Comparison of ENCODE assay signal across 1 cellular context in the genomic region with DNA sequence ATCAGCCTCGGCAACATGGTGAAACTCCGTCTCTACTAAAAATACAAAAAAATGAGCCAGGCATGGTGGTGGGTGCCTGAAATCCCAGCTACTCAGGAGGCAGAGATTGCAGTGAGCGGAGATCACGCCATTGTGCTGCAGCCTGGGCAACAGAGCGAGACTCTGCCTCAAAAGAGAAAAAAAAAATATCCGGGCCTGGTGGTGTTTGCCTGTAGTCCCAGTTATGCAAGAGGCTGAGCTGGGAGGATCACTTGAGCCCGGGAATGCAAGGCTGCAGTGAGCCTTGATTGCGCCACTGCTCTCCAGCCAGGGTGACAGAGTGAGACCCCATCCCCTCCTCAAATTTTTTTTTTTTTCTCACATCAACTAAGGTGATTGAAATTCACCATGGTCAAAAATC.
TF ChIP-seq lines count a peak whose summit lies in the region.

No MANE protein-coding gene starts in this region.

TF ChIP-seq in HepG2, 621 proteins besides CTCF, POLR2A, EP300 and RAD21 (continued from another document and continues in another):
- 0 out of 2 replicates have a peak, but pooled peaks have one; percentile 36 for TF ChIP-seq CBX5 (CRISPR knock-in tag; IDR thresholded peaks at IDR 0.05; ENCODE audit: borderline replicate concordance)
- peak; percentile 22; the same call in 1 of the 2 replicates for TF ChIP-seq RXRA (CRISPR knock-in tag; IDR thresholded peaks at IDR 0.05)
- no peak for TF ChIP-seq KMT2B (CRISPR knock-in tag; IDR thresholded peaks at IDR 0.05)
- TF ChIP-seq ISL2 (CRISPR knock-in tag; IDR thresholded peaks at IDR 0.05), result peak; percentile 67; the same call in 1 of the 2 replicates
- TF ChIP-seq GATAD1 (CRISPR knock-in tag; IDR thresholded peaks at IDR 0.05), result 0 out of 2 replicates have a peak, but pooled peaks have one; percentile 19
- no peak for TF ChIP-seq ZNF101 (CRISPR knock-in tag; IDR thresholded peaks at IDR 0.05; ENCODE audit: borderline replicate concordance, low read depth)
- TF ChIP-seq SRF (IDR thresholded peaks at IDR 0.05; ENCODE audit: low read depth, low read length), result no peak
- TF ChIP-seq ZNF263 (CRISPR knock-in tag; IDR thresholded peaks at IDR 0.05), result 0 out of 2 replicates have a peak, but pooled peaks have one; percentile 36
- TF ChIP-seq, protein P1, sequence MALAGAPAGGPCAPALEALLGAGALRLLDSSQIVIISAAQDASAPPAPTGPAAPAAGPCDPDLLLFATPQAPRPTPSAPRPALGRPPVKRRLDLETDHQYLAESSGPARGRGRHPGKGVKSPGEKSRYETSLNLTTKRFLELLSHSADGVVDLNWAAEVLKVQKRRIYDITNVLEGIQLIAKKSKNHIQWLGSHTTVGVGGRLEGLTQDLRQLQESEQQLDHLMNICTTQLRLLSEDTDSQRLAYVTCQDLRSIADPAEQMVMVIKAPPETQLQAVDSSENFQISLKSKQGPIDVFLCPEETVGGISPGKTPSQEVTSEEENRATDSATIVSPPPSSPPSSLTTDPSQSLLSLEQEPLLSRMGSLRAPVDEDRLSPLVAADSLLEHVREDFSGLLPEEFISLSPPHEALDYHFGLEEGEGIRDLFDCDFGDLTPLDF (CRISPR knock-in tag; IDR thresholded peaks at IDR 0.05), result no peak
- TF ChIP-seq, protein P2, sequence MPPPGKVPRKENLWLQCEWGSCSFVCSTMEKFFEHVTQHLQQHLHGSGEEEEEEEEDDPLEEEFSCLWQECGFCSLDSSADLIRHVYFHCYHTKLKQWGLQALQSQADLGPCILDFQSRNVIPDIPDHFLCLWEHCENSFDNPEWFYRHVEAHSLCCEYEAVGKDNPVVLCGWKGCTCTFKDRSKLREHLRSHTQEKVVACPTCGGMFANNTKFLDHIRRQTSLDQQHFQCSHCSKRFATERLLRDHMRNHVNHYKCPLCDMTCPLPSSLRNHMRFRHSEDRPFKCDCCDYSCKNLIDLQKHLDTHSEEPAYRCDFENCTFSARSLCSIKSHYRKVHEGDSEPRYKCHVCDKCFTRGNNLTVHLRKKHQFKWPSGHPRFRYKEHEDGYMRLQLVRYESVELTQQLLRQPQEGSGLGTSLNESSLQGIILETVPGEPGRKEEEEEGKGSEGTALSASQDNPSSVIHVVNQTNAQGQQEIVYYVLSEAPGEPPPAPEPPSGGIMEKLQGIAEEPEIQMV (CRISPR knock-in tag; IDR thresholded peaks at IDR 0.05; ENCODE audit: low read depth), result no peak
- TF ChIP-seq ZNF121 (CRISPR knock-in tag; IDR thresholded peaks at IDR 0.05), result peak; percentile 100
- no peak for TF ChIP-seq ZFP36L2 (CRISPR knock-in tag; IDR thresholded peaks at IDR 0.05)
- no peak for TF ChIP-seq ZNF367 (CRISPR knock-in tag; IDR thresholded peaks at IDR 0.05; ENCODE audit: borderline replicate concordance)
- TF ChIP-seq ZBTB7B (CRISPR knock-in tag; IDR thresholded peaks at IDR 0.05), result 0 out of 2 replicates have a peak, but pooled peaks have one; percentile 34
- no peak for TF ChIP-seq EED (CRISPR knock-in tag; IDR thresholded peaks at IDR 0.05)
- TF ChIP-seq MEF2D (CRISPR knock-in tag; IDR thresholded peaks at IDR 0.05), result peak; percentile 62; the same call in 1 of the 2 replicates
- TF ChIP-seq ZMYM3 (CRISPR knock-in tag; IDR thresholded peaks at IDR 0.05), result peak; percentile 94
- TF ChIP-seq PHF21A (CRISPR knock-in tag; IDR thresholded peaks at IDR 0.05), result peak; percentile 46; the same call in 1 of the 2 replicates
- TF ChIP-seq NCOA2 (CRISPR knock-in tag; IDR thresholded peaks at IDR 0.05), result peak; percentile 40; the same call in 1 of the 2 replicates
- TF ChIP-seq, protein P3, sequence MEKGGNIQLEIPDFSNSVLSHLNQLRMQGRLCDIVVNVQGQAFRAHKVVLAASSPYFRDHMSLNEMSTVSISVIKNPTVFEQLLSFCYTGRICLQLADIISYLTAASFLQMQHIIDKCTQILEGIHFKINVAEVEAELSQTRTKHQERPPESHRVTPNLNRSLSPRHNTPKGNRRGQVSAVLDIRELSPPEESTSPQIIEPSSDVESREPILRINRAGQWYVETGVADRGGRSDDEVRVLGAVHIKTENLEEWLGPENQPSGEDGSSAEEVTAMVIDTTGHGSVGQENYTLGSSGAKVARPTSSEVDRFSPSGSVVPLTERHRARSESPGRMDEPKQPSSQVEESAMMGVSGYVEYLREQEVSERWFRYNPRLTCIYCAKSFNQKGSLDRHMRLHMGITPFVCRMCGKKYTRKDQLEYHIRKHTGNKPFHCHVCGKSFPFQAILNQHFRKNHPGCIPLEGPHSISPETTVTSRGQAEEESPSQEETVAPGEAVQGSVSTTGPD (CRISPR knock-in tag; IDR thresholded peaks at IDR 0.05), result no peak
- peak; percentile 90 for TF ChIP-seq ZBTB38 (CRISPR knock-in tag; IDR thresholded peaks at IDR 0.05)
- peak; percentile 93 for TF ChIP-seq CEBPB (IDR thresholded peaks at IDR 0.05; ENCODE audit: borderline replicate concordance, low read depth, low read length)
- TF ChIP-seq, protein P4, sequence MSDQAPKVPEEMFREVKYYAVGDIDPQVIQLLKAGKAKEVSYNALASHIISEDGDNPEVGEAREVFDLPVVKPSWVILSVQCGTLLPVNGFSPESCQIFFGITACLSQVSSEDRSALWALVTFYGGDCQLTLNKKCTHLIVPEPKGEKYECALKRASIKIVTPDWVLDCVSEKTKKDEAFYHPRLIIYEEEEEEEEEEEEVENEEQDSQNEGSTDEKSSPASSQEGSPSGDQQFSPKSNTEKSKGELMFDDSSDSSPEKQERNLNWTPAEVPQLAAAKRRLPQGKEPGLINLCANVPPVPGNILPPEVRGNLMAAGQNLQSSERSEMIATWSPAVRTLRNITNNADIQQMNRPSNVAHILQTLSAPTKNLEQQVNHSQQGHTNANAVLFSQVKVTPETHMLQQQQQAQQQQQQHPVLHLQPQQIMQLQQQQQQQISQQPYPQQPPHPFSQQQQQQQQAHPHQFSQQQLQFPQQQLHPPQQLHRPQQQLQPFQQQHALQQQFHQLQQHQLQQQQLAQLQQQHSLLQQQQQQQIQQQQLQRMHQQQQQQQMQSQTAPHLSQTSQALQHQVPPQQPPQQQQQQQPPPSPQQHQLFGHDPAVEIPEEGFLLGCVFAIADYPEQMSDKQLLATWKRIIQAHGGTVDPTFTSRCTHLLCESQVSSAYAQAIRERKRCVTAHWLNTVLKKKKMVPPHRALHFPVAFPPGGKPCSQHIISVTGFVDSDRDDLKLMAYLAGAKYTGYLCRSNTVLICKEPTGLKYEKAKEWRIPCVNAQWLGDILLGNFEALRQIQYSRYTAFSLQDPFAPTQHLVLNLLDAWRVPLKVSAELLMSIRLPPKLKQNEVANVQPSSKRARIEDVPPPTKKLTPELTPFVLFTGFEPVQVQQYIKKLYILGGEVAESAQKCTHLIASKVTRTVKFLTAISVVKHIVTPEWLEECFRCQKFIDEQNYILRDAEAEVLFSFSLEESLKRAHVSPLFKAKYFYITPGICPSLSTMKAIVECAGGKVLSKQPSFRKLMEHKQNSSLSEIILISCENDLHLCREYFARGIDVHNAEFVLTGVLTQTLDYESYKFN (CRISPR knock-in tag; conservative IDR thresholded peaks at IDR 0.05), result peak; percentile 61
- peak; percentile 27; the same call in 1 of the 2 replicates for TF ChIP-seq THAP11 (CRISPR knock-in tag; IDR thresholded peaks at IDR 0.05)
- no peak for TF ChIP-seq MIER2 (CRISPR knock-in tag; IDR thresholded peaks at IDR 0.05)
- TF ChIP-seq ZNF788 (CRISPR knock-in tag; IDR thresholded peaks at IDR 0.05; ENCODE audit: borderline replicate concordance), result peak; percentile 53; the same call in 1 of the 2 replicates
- peak; percentile 43; the same call in 1 of the 2 replicates for TF ChIP-seq RARA (CRISPR knock-in tag; IDR thresholded peaks at IDR 0.05)
- TF ChIP-seq TAF15 (IDR thresholded peaks at IDR 0.05; ENCODE audit: low read depth, low read length, poor library complexity, severe bottlenecking), result no peak
- no peak for TF ChIP-seq ZBTB3 (CRISPR knock-in tag; IDR thresholded peaks at IDR 0.05; ENCODE audit: borderline replicate concordance, low read depth)
- TF ChIP-seq ZNF879 (CRISPR knock-in tag; IDR thresholded peaks at IDR 0.05), result no peak
- TF ChIP-seq, protein P5, sequence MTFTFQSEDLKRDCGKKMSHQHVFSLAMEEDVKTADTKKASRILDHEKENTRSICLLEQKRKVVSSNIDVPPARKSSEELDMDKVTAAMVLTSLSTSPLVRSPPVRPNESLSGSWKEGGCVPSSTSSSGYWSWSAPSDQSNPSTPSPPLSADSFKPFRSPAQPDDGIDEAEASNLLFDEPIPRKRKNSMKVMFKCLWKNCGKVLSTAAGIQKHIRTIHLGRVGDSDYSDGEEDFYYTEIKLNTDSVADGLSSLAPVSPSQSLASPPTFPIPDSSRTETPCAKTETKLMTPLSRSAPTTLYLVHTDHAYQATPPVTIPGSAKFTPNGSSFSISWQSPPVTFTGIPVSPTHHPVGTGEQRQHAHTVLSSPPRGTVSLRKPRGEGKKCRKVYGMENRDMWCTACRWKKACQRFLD (CRISPR knock-in tag; IDR thresholded peaks at IDR 0.05; ENCODE audit: borderline replicate concordance), result no peak
- TF ChIP-seq, protein P6, sequence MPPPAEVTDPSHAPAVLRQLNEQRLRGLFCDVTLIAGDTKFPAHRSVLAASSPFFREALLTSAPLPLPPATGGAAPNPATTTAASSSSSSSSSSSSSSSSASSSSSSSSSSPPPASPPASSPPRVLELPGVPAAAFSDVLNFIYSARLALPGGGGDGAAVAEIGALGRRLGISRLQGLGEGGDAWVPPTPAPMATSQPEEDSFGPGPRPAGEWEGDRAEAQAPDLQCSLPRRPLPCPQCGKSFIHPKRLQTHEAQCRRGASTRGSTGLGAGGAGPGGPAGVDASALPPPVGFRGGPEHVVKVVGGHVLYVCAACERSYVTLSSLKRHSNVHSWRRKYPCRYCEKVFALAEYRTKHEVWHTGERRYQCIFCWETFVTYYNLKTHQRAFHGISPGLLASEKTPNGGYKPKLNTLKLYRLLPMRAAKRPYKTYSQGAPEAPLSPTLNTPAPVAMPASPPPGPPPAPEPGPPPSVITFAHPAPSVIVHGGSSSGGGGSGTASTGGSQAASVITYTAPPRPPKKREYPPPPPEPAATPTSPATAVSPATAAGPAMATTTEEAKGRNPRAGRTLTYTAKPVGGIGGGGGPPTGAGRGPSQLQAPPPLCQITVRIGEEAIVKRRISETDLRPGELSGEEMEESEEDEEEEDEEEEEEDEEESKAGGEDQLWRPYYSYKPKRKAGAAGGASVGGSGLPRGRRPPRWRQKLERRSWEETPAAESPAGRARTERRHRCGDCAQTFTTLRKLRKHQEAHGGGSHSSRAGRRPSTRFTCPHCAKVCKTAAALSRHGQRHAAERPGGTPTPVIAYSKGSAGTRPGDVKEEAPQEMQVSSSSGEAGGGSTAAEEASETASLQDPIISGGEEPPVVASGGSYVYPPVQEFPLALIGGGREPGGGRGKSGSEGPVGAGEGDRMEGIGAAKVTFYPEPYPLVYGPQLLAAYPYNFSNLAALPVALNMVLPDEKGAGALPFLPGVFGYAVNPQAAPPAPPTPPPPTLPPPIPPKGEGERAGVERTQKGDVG (CRISPR knock-in tag; IDR thresholded peaks at IDR 0.05; ENCODE audit: borderline replicate concordance), result peak; percentile 99
- no peak for TF ChIP-seq ZNF792 (CRISPR knock-in tag; IDR thresholded peaks at IDR 0.05)
- TF ChIP-seq, protein P7, sequence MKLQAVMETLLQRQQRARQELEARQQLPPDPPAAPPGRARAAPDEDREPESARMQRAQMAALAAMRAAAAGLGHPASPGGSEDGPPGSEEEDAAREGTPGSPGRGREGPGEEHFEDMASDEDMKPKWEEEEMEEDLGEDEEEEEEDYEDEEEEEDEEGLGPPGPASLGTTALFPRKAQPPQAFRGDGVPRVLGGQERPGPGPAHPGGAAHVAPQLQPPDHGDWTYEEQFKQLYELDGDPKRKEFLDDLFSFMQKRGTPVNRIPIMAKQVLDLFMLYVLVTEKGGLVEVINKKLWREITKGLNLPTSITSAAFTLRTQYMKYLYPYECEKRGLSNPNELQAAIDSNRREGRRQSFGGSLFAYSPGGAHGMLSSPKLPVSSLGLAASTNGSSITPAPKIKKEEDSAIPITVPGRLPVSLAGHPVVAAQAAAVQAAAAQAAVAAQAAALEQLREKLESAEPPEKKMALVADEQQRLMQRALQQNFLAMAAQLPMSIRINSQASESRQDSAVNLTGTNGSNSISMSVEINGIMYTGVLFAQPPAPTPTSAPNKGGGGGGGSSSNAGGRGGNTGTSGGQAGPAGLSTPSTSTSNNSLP (IDR thresholded peaks at IDR 0.05; ENCODE audit: low read depth, low read length), result no peak
- no peak for TF ChIP-seq LCORL (IDR thresholded peaks at IDR 0.05)
- TF ChIP-seq LCORL (CRISPR knock-in tag; IDR thresholded peaks at IDR 0.05), result peak; percentile 21; the same call in 1 of the 2 replicates
- no peak for TF ChIP-seq SOX13 (IDR thresholded peaks at IDR 0.05)
- TF ChIP-seq SOX13 (CRISPR knock-in tag; conservative IDR thresholded peaks at IDR 0.05 in 1 of 2, IDR thresholded peaks at IDR 0.05 in 1 of 2), result peak in 1 of 2 experiments; percentile 64; a peak in 2 of 4 replicates
- TF ChIP-seq TCF7 (IDR thresholded peaks at IDR 0.05; ENCODE audit: low read depth), result peak; percentile 61; the same call in 1 of the 2 replicates
- no peak for TF ChIP-seq ZBTB21 (CRISPR knock-in tag; IDR thresholded peaks at IDR 0.05)
- TF ChIP-seq HNF4A (CRISPR knock-in tag; IDR thresholded peaks at IDR 0.05), result peak; percentile 49
- no peak for TF ChIP-seq PHF5A (CRISPR knock-in tag; IDR thresholded peaks at IDR 0.05; ENCODE audit: low read depth, unreplicated experiment)
- TF ChIP-seq, protein P8, sequence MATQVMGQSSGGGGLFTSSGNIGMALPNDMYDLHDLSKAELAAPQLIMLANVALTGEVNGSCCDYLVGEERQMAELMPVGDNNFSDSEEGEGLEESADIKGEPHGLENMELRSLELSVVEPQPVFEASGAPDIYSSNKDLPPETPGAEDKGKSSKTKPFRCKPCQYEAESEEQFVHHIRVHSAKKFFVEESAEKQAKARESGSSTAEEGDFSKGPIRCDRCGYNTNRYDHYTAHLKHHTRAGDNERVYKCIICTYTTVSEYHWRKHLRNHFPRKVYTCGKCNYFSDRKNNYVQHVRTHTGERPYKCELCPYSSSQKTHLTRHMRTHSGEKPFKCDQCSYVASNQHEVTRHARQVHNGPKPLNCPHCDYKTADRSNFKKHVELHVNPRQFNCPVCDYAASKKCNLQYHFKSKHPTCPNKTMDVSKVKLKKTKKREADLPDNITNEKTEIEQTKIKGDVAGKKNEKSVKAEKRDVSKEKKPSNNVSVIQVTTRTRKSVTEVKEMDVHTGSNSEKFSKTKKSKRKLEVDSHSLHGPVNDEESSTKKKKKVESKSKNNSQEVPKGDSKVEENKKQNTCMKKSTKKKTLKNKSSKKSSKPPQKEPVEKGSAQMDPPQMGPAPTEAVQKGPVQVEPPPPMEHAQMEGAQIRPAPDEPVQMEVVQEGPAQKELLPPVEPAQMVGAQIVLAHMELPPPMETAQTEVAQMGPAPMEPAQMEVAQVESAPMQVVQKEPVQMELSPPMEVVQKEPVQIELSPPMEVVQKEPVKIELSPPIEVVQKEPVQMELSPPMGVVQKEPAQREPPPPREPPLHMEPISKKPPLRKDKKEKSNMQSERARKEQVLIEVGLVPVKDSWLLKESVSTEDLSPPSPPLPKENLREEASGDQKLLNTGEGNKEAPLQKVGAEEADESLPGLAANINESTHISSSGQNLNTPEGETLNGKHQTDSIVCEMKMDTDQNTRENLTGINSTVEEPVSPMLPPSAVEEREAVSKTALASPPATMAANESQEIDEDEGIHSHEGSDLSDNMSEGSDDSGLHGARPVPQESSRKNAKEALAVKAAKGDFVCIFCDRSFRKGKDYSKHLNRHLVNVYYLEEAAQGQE (IDR thresholded peaks at IDR 0.05; ENCODE audit: borderline replicate concordance in 1 of 2, low read depth in 1 of 2, low read length in 2 of 2), result 0 out of 4 replicates have a peak, but pooled peaks of 1 of the 2 experiments have one; percentile 12
- peak; percentile 45 for TF ChIP-seq PTBP1 (IDR thresholded peaks at IDR 0.05; ENCODE audit: low read depth, low read length, poor library complexity, severe bottlenecking)
- peak; percentile 46; the same call in 1 of the 2 replicates for TF ChIP-seq FOXO1 (CRISPR knock-in tag; IDR thresholded peaks at IDR 0.05)
- TF ChIP-seq MZF1 (CRISPR knock-in tag; IDR thresholded peaks at IDR 0.05; ENCODE audit: borderline replicate concordance), result no peak
- TF ChIP-seq SAP130 (CRISPR knock-in tag; IDR thresholded peaks at IDR 0.05; ENCODE audit: low read depth), result peak; percentile 36; the same call in 1 of the 2 replicates
